ENCODE assay signal across 1 cellular context in the genomic region with DNA sequence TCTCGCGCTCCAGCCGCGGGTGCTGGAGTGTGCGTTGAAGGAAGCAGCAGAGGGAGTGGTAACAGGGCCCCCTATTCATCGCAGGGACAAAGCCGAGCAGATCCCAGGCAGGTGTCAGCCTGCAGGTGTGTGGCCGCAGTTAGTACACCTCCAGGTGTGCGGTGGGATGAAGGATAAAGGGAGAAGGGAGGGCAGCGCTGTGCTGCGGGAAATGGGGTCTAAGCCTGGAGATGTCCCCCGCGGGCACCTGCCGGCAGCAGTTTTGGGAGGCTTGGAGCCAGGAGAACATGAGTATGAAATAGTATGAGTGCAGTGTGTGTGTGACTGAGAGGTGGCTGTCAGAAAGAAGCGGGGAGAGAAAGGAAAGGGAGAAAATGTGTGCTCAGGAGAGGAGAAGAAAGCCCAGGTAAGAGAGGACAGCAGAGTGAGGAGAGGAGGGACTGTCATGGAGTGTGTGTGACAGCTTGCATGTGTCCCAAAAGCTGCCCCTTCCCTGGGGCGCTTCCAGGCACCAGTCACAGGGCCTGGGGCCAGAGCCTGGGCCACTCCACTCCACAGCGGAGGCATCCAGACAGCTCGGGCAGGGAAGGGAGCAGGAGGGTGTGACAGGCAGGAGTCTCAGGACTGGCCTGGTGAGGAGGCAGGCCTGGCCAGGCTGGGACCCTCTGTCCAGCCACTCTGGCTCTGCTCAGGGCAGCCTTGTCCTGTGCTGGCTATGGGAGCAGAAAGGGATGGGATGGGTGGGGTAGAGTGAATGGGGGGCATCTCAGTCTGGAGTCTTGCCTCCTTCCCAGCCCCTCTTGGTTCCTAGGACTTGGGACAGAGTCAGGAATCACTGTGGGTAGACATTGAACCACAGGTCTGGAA.
TF ChIP-seq lines count a peak whose summit lies in the region.

No MANE protein-coding gene starts in this region.

TF ChIP-seq in K562, 482 proteins besides CTCF, POLR2A, EP300 and RAD21:
- TF ChIP-seq BRF1 (IDR thresholded peaks at IDR 0.05; ENCODE audit: borderline replicate concordance, extremely low read depth, insufficient read length) (no peak), KAT8 (IDR thresholded peaks at IDR 0.05; ENCODE audit: low read depth) (no peak), THRAP3 (IDR thresholded peaks at IDR 0.05; ENCODE audit: borderline replicate concordance) (no peak), CREB1 (IDR thresholded peaks at IDR 0.05) (no peak), CREB1 (CRISPR knock-in tag; IDR thresholded peaks at IDR 0.05) (no peak), SAFB (IDR thresholded peaks at IDR 0.05; ENCODE audit: borderline replicate concordance, low read depth, low read length) (no peak), HMGXB4 (CRISPR knock-in tag; IDR thresholded peaks at IDR 0.05) (no peak), CBFA2T2 (conservative IDR thresholded peaks at IDR 0.05) (no peak), ZC3H4 (CRISPR knock-in tag; IDR thresholded peaks at IDR 0.05; ENCODE audit: borderline replicate concordance) (no peak), REST (CRISPR knock-in tag; IDR thresholded peaks at IDR 0.05; ENCODE audit: low read depth) (no peak), ATF7 (IDR thresholded peaks at IDR 0.05) (no peak), POLR3A (IDR thresholded peaks at IDR 0.05; ENCODE audit: borderline replicate concordance, extremely low read depth, insufficient read depth, insufficient read length) (no peak), L3MBTL2 (IDR thresholded peaks at IDR 0.05) (0 out of 2 replicates have a peak, but pooled peaks have one; percentile 7), BRF2 (IDR thresholded peaks at IDR 0.05; ENCODE audit: borderline replicate concordance, insufficient read depth, insufficient read length) (no peak), YY1 (IDR thresholded peaks at IDR 0.05; ENCODE audit: borderline replicate concordance in 1 of 3, control insufficient read depth in 1 of 3, extremely low read depth in 1 of 3, insufficient read depth in 3 of 3, insufficient read length in 1 of 3, insufficient replicate concordance in 2 of 3, low read depth in 1 of 3, low read length in 2 of 3) (no peak), NCOA6 (IDR thresholded peaks at IDR 0.05) (no peak), ZNF717 (CRISPR knock-in tag; IDR thresholded peaks at IDR 0.05) (no peak), ETV1 (tag; conservative IDR thresholded peaks at IDR 0.05; ENCODE audit: low read depth) (no peak), PHF21A (IDR thresholded peaks at IDR 0.05; ENCODE audit: borderline replicate concordance, low read depth) (no peak), POLR3G (IDR thresholded peaks at IDR 0.05; ENCODE audit: extremely low read depth, insufficient read length, insufficient replicate concordance) (no peak), MNT (conservative IDR thresholded peaks at IDR 0.05) (no peak), KLF6 (CRISPR knock-in tag; IDR thresholded peaks at IDR 0.05; ENCODE audit: borderline replicate concordance) (no peak), NBN (IDR thresholded peaks at IDR 0.05; ENCODE audit: low read depth) (no peak), CBX3 (IDR thresholded peaks at IDR 0.05; ENCODE audit: borderline replicate concordance in 1 of 2, low read length in 2 of 2) (no peak), PHF20 (IDR thresholded peaks at IDR 0.05; ENCODE audit: partially characterized antibody) (no peak), RBFOX2 (IDR thresholded peaks at IDR 0.05; ENCODE audit: low read depth, low read length) (peak; percentile 6; the same call in 1 of the 2 replicates)
- TF ChIP-seq, protein P1, sequence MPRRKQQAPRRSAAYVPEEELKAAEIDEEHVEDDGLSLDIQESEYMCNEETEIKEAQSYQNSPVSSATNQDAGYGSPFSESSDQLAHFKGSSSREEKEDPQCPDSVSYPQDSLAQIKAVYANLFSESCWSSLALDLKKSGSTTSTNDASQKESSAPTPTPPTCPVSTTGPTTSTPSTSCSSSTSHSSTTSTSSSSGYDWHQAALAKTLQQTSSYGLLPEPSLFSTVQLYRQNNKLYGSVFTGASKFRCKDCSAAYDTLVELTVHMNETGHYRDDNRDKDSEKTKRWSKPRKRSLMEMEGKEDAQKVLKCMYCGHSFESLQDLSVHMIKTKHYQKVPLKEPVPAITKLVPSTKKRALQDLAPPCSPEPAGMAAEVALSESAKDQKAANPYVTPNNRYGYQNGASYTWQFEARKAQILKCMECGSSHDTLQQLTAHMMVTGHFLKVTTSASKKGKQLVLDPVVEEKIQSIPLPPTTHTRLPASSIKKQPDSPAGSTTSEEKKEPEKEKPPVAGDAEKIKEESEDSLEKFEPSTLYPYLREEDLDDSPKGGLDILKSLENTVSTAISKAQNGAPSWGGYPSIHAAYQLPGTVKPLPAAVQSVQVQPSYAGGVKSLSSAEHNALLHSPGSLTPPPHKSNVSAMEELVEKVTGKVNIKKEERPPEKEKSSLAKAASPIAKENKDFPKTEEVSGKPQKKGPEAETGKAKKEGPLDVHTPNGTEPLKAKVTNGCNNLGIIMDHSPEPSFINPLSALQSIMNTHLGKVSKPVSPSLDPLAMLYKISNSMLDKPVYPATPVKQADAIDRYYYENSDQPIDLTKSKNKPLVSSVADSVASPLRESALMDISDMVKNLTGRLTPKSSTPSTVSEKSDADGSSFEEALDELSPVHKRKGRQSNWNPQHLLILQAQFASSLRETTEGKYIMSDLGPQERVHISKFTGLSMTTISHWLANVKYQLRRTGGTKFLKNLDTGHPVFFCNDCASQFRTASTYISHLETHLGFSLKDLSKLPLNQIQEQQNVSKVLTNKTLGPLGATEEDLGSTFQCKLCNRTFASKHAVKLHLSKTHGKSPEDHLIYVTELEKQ (CRISPR knock-in tag; IDR thresholded peaks at IDR 0.05), result no peak
- TF ChIP-seq, protein P2, sequence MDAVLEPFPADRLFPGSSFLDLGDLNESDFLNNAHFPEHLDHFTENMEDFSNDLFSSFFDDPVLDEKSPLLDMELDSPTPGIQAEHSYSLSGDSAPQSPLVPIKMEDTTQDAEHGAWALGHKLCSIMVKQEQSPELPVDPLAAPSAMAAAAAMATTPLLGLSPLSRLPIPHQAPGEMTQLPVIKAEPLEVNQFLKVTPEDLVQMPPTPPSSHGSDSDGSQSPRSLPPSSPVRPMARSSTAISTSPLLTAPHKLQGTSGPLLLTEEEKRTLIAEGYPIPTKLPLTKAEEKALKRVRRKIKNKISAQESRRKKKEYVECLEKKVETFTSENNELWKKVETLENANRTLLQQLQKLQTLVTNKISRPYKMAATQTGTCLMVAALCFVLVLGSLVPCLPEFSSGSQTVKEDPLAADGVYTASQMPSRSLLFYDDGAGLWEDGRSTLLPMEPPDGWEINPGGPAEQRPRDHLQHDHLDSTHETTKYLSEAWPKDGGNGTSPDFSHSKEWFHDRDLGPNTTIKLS (IDR thresholded peaks at IDR 0.05; ENCODE audit: borderline replicate concordance, low read depth), result 0 out of 2 replicates have a peak, but pooled peaks have one; percentile 5
